In genomic region chr13:24076124-24076523, GRCh38 we compare ENCODE assay signal across 16 cellular contexts.
DNase-seq lines count a peak whose midpoint lies in the region; ATAC-seq, FAIRE-seq and TF ChIP-seq lines count a peak whose summit lies in the region.
"Had no signal": no experiment of that assay in that cellular context is flagged by ENCODE, and none has a peak within 500 bp of the region (broad histone marks: within the 10 kb centered on the region; RNA-seq: fewer than 3 reads in every experiment).

No MANE protein-coding gene starts in this region.

- peak overlapping the region; percentile 88 for H3K4me2 ChIP-seq in HepG2 (ENCODE audit: low read depth, low read length)

- TF ChIP-seq EP300 in HepG2 (IDR thresholded peaks at IDR 0.05; ENCODE audit: low read depth in 2 of 2, low read length in 2 of 2) = no peak
- TF ChIP-seq EP300 in HepG2 (CRISPR knock-in tag; IDR thresholded peaks at IDR 0.05; ENCODE audit: borderline replicate concordance) = no peak

- no peak for TF ChIP-seq POLR2A in HepG2 (IDR thresholded peaks at IDR 0.05; ENCODE audit: insufficient read depth in 1 of 2, low read depth in 2 of 2, low read length in 2 of 2)

- H3K4me1 ChIP-seq in HepG2 (ENCODE audit: insufficient read depth, low read length) (peaks cover 24% of the 10 kb centered on the region), HAP-1 (no peaks in the 10 kb centered on the region)
- H3K4me1 ChIP-seq: psoas muscle had no signal

- DNase-seq in HepG2 (ENCODE audit: low spot score) (peak; percentile 72), substantia nigra (lab: John Stamatoyannopoulos, UW) (peak in 2 of 49 donors; percentile 9 to 33), HAP-1 (ENCODE audit: low spot score in 2 of 2) (no peak), GM03348 (ENCODE audit: low spot score) (no peak)
- DNase-seq: activated CD4-positive, alpha-beta T cell treated with anti-CD3 and anti-CD28 coated beads, Interleukin-2, amount 50 U/mL, for 4 hours; activated naive CD4-positive, alpha-beta T cell treated with anti-CD3 and anti-CD28 coated beads, Interleukin-2, amount 10 ng/mL, durations not matched to agents 7 days and 5 days; COR-L47; foreskin melanocyte; mammary epithelial cell; MM.1S; psoas muscle had no signal

- H3K36me3 ChIP-seq in KOPT-K1 (ENCODE audit: insufficient read depth, low read length) (no peaks in the 10 kb centered on the region), HepG2 (replicated peaks in 1 of 2; ENCODE audit: control insufficient read depth in 1 of 2, insufficient read depth in 2 of 2, low read length in 2 of 2) (no peaks in the 10 kb centered on the region), HAP-1 (replicated peaks) (no peaks in the 10 kb centered on the region)

- peak overlapping the region; percentile 76 for H2AFZ ChIP-seq in HepG2 (ENCODE audit: low read length)

- peak overlapping the region; percentile 11 to 61 (median 47); a peak in 5 of 6 replicates for H3K4me3 ChIP-seq in HepG2 (replicated peaks in 1 of 3; ENCODE audit: insufficient read depth in 1 of 3, low read depth in 2 of 3, low read length in 3 of 3)
- H3K4me3 ChIP-seq in HAP-1 = no peak overlapping the region
- H3K4me3 ChIP-seq: coronary artery, psoas muscle had no signal

- FAIRE-seq in HepG2 (lab: Jason Lieb, UNC) = peak; percentile 42

- 0% methylated on average over 3 of the region's 3 CpGs for WGBS in HepG2 (ENCODE audit: low lambda C conversion rate)

- H3K9ac ChIP-seq in HepG2 (ENCODE audit: insufficient read depth, low read depth, low read length) = no peak overlapping the region

- peak; percentile 96 for ATAC-seq in HepG2
- no peak for ATAC-seq in HG02938 (IDR thresholded peaks at IDR 0.05; ENCODE audit: unreplicated experiment)
- ATAC-seq: psoas muscle had no signal

- H3K27me3 ChIP-seq in HepG2 (ENCODE audit: control insufficient read depth in 1 of 2, insufficient read depth in 2 of 2, low read length in 2 of 2) = peaks cover 0 to 25% of the 10 kb centered on the region in 2 experiments; a peak in 4 of 5 replicates
- H3K27me3 ChIP-seq in HAP-1 (ENCODE audit: low read depth) = no peaks in the 10 kb centered on the region

- H4K20me1 ChIP-seq in HepG2 (ENCODE audit: insufficient read depth, low read length) = no peaks in the 10 kb centered on the region

- no peak for TF ChIP-seq RAD21 in HepG2 (CRISPR knock-in tag; IDR thresholded peaks at IDR 0.05)

- in situ Hi-C loops in HepG2 (cut with HindIII; ENCODE audit: extremely low pct_ligation_motif_present, low pct_unique_long_range_greater_than_20kb) = no loop called here
- in situ Hi-C loops in HAP-1 (cut with MboI; ENCODE audit: low sequenced_read_pairs) = no loop called here

- CTCF ChIA-PET in HepG2 (lab: Yijun Ruan, JAX; ENCODE audit: low intra/inter-chr PET ratio, low total read pairs) = no interaction called here

- BruUV-seq in HepG2 (replicated peaks; lab: Mats Ljungman, UMichigan) = no TSS peak

- H3K27ac ChIP-seq in KOPT-K1 (ENCODE audit: low read depth, low read length, poor library complexity, severe bottlenecking) (peak overlapping the region; percentile 65), cingulate gyrus (ENCODE audit: low read depth, low read length) (peak overlapping the region; percentile 76), HepG2 (ENCODE audit: extremely low read length, insufficient read depth, low read length) (no peak overlapping the region), substantia nigra (ENCODE audit: low read depth, low read length, poor library complexity, severe bottlenecking) (peak overlapping the region; percentile 71)
- H3K27ac ChIP-seq: HL-60, psoas muscle had no signal

- no peaks in the 10 kb centered on the region for H3K9me3 ChIP-seq in KOPT-K1 (ENCODE audit: insufficient read depth, low read length, poor library complexity, severe bottlenecking)
- no peaks in the 10 kb centered on the region for H3K9me3 ChIP-seq in HepG2 (ENCODE audit: low read length)
- no peaks in the 10 kb centered on the region for H3K9me3 ChIP-seq in HAP-1
- H3K9me3 ChIP-seq: psoas muscle had no signal

- no peak for TF ChIP-seq CTCF in HepG2 (CRISPR knock-in tag; IDR thresholded peaks at IDR 0.05)

- POLR2A ChIA-PET in HepG2 (lab: Yijun Ruan, JAX) = interaction anchor here (1.7 kb wide), 1 partner anchor 108 kb away, joined by 4 read pairs; no protein-coding TSS in a partner anchor

- intact Hi-C loops in HepG2 (cut with micrococcal nuclease; ENCODE audit: unreplicated experiment) = no loop called here

- no peaks in the 10 kb centered on the region for H3K79me2 ChIP-seq in HepG2 (ENCODE audit: insufficient read depth, low read length)

TF ChIP-seq in HepG2, 621 proteins besides CTCF, POLR2A, EP300 and RAD21 (continues in another document):
- TF ChIP-seq AHDC1 (CRISPR knock-in tag; IDR thresholded peaks at IDR 0.05; ENCODE audit: borderline replicate concordance) = no peak
- no peak for TF ChIP-seq BCLAF1 (IDR thresholded peaks at IDR 0.05)
- TF ChIP-seq SAP130 (CRISPR knock-in tag; IDR thresholded peaks at IDR 0.05; ENCODE audit: low read depth) = peak; percentile 30; the same call in 1 of the 2 replicates
- TF ChIP-seq ATF2 (CRISPR knock-in tag; IDR thresholded peaks at IDR 0.05) = 0 out of 2 replicates have a peak, but pooled peaks have one; percentile 23
- TF ChIP-seq CBX2 (IDR thresholded peaks at IDR 0.05; ENCODE audit: low read depth, low read length) = no peak
- no peak for TF ChIP-seq CBX2 (CRISPR knock-in tag; IDR thresholded peaks at IDR 0.05; ENCODE audit: low read depth)
- 0 out of 2 replicates have a peak, but pooled peaks have one; percentile 24 for TF ChIP-seq HNRNPL (IDR thresholded peaks at IDR 0.05; ENCODE audit: low read depth, low read length)
- no peak for TF ChIP-seq TGIF2 (CRISPR knock-in tag; IDR thresholded peaks at IDR 0.05)
